In genomic region chr2:160180690-160181089, GRCh38 we compare ENCODE assay signal across 1 cellular context.
TF ChIP-seq lines count a peak whose summit lies in the region.

No MANE protein-coding gene starts in this region.

TF ChIP-seq in HepG2, 621 proteins besides CTCF, POLR2A, EP300 and RAD21:
- TF ChIP-seq ZNF44 (CRISPR knock-in tag; IDR thresholded peaks at IDR 0.05) = 0 out of 2 replicates have a peak, but pooled peaks have one; percentile 31
- TF ChIP-seq ZNF280B (CRISPR knock-in tag; IDR thresholded peaks at IDR 0.05; ENCODE audit: borderline replicate concordance) = 0 out of 2 replicates have a peak, but pooled peaks have one; percentile 45
- TF ChIP-seq ZNF350 (CRISPR knock-in tag; IDR thresholded peaks at IDR 0.05; ENCODE audit: borderline replicate concordance, low read depth) = 0 out of 2 replicates have a peak, but pooled peaks have one; percentile 23
- peak; percentile 22; the same call in 1 of the 2 replicates for TF ChIP-seq SP4 (CRISPR knock-in tag; IDR thresholded peaks at IDR 0.05)
- TF ChIP-seq GLI4 (CRISPR knock-in tag; IDR thresholded peaks at IDR 0.05; ENCODE audit: borderline replicate concordance) = peak; percentile 45; the same call in 1 of the 2 replicates
- TF ChIP-seq ZNF337 (CRISPR knock-in tag; IDR thresholded peaks at IDR 0.05; ENCODE audit: borderline replicate concordance, low read depth) = 0 out of 2 replicates have a peak, but pooled peaks have one; percentile 28
- 0 out of 2 replicates have a peak, but pooled peaks have one; percentile 14 for TF ChIP-seq ZNF121 (CRISPR knock-in tag; IDR thresholded peaks at IDR 0.05)
TF ChIP-seq in HepG2: peak in this region for 7; not testable (repeated sequence) for 614.
